In genomic region chr22:50527921-50528681, GRCh38 we compare ENCODE assay signal across 10 cellular contexts. TPM values are rescaled to one million over a fixed set of nuclear protein-coding genes. Genes with fewer than 3 reads are reported as not detected.
DNase-seq lines count a peak whose midpoint lies in the region; ATAC-seq and TF ChIP-seq lines count a peak whose summit lies in the region.
"Had no signal": no experiment of that assay in that cellular context is flagged by ENCODE, and none has a peak within 500 bp of the region (broad histone marks: within the 10 kb centered on the region; RNA-seq: fewer than 3 reads in every experiment).

No MANE protein-coding gene starts in this region.

- H3K9me3 Mint-ChIP-seq in CD14-positive monocyte (no peaks in the 10 kb centered on the region), GM23338 (peaks cover 4% of the 10 kb centered on the region; the same call in 2 of the 3 replicates), brain (peaks cover 0 to 8% (median 2%) of the 10 kb centered on the region in 5 experiments)
- H3K9me3 Mint-ChIP-seq in natural killer cell treated with Interleukin-12 subunit alpha and Interleukin-12 subunit beta and Interleukin-15 and Interleukin-18, amount 100 ng/mL, for 72 hours: no peaks in the 10 kb centered on the region

- H3K4me3 Mint-ChIP-seq in CD14-positive monocyte: peak overlapping the region; percentile 91 to 95
- H3K4me3 Mint-ChIP-seq in GM23338: peak overlapping the region; percentile 19; the same call in 2 of the 3 replicates
- peak overlapping the region; percentile 74 to 77 (median 75) for H3K4me3 Mint-ChIP-seq in brain
- H3K4me3 Mint-ChIP-seq in natural killer cell treated with Interleukin-12 subunit alpha and Interleukin-12 subunit beta and Interleukin-15 and Interleukin-18, amount 100 ng/mL, for 72 hours: peak overlapping the region; percentile 88

- H3K27me3 Mint-ChIP-seq in CD14-positive monocyte (ENCODE audit: low read depth in 3 of 3) (no peaks in the 10 kb centered on the region), GM23338 (ENCODE audit: insufficient read depth, low read depth, poor library complexity) (peaks cover 67% of the 10 kb centered on the region), brain (peaks cover 55% of the 10 kb centered on the region)
- no peaks in the 10 kb centered on the region for H3K27me3 Mint-ChIP-seq in natural killer cell treated with Interleukin-12 subunit alpha and Interleukin-12 subunit beta and Interleukin-15 and Interleukin-18, amount 100 ng/mL, for 72 hours

- peaks cover 4% of the 10 kb centered on the region for H3F3A ChIP-seq in GM23338 (replicated peaks; ENCODE audit: low read depth)

- H3K27me3 ChIP-seq in GM23338 (ENCODE audit: insufficient read depth) (peaks cover 66% of the 10 kb centered on the region), testis (no peaks in the 10 kb centered on the region)

- WGBS in testis, 2 donors: 76 to 87% methylated on average over 16 to 17 of the region's 18 CpGs

- H3K4me1 Mint-ChIP-seq in CD14-positive monocyte (peaks cover 36% of the 10 kb centered on the region), GM23338 (peaks cover 13% of the 10 kb centered on the region), brain (peaks cover 33% of the 10 kb centered on the region)
- H3K4me1 Mint-ChIP-seq in natural killer cell treated with Interleukin-12 subunit alpha and Interleukin-12 subunit beta and Interleukin-15 and Interleukin-18, amount 100 ng/mL, for 72 hours (ENCODE audit: low read depth in 2 of 2): peaks cover 35 to 40% of the 10 kb centered on the region in 2 donors

- ATAC-seq in GM23338 (no peak), HG02981 (IDR thresholded peaks at IDR 0.05; ENCODE audit: unreplicated experiment) (no peak)
- no peak for ATAC-seq in natural killer cell treated with Interleukin-12 subunit alpha and Interleukin-12 subunit beta and Interleukin-15 and Interleukin-18, amount 100 ng/mL, for 72 hours

- no peak for TF ChIP-seq POLR2A in testis (IDR thresholded peaks at IDR 0.05)

- H4K20me1 ChIP-seq in GM23338 (replicated peaks; ENCODE audit: insufficient read depth): no peaks in the 10 kb centered on the region; the same call in none of the 2 replicates

- H3K9me2 ChIP-seq in GM23338 (ENCODE audit: insufficient read depth): no peaks in the 10 kb centered on the region

- no peak for TF ChIP-seq CTCF in CD14-positive monocyte (IDR thresholded peaks at IDR 0.05)
- TF ChIP-seq CTCF in GM23338 (conservative IDR thresholded peaks at IDR 0.05; ENCODE audit: low read depth in 2 of 2): no peak
- no peak for TF ChIP-seq CTCF in brain (conservative IDR thresholded peaks at IDR 0.05)
- TF ChIP-seq CTCF in testis (IDR thresholded peaks at IDR 0.05): no peak

- H3K4me2 ChIP-seq in GM23338: no peak overlapping the region

- no peak overlapping the region for H2AFZ ChIP-seq in GM23338

- intact Hi-C loops in CD14-positive monocyte (cut with micrococcal nuclease): loop anchor here (2.0 to 5.0 kb wide), 5 partner anchors 19 to 94 kb away; partner anchors contain the start of genes CHKB (in 2 of the 2), NCAPH2 (in 2 of the 2) and SYCE3 (in 2 of the 2)
- intact Hi-C loops in testis (cut with DNase I; ENCODE audit: low total_unique reads): no loop called here

- H3K4me1 ChIP-seq in GM23338 (ENCODE audit: insufficient read depth) (peaks cover 4% of the 10 kb centered on the region; the same call in 1 of the 2 replicates), testis (peaks cover 31% of the 10 kb centered on the region)

- H3K36me3 Mint-ChIP-seq in CD14-positive monocyte: peaks cover 36 to 42% of the 10 kb centered on the region in 2 donors
- H3K36me3 Mint-ChIP-seq in GM23338 (ENCODE audit: low read depth): peaks cover 9% of the 10 kb centered on the region
- peaks cover 4% of the 10 kb centered on the region for H3K36me3 Mint-ChIP-seq in brain
- H3K36me3 Mint-ChIP-seq in natural killer cell treated with Interleukin-12 subunit alpha and Interleukin-12 subunit beta and Interleukin-15 and Interleukin-18, amount 100 ng/mL, for 72 hours: no peaks in the 10 kb centered on the region

- H3K79me2 ChIP-seq in GM23338 (replicated peaks; ENCODE audit: insufficient read depth): no peaks in the 10 kb centered on the region

- no peak overlapping the region for H3K27ac ChIP-seq in GM23338 (ENCODE audit: low read depth)
- no peak overlapping the region for H3K27ac ChIP-seq in testis

- H3K36me3 ChIP-seq in GM23338 (ENCODE audit: insufficient read depth): no peaks in the 10 kb centered on the region
- H3K36me3 ChIP-seq in testis (ENCODE audit: low read depth, missing control alignments): no peaks in the 10 kb centered on the region

- H3K27ac Mint-ChIP-seq in CD14-positive monocyte (peak overlapping the region; percentile 94 to 100 (median 97)), GM23338 (no peak overlapping the region), brain (peak overlapping the region in 4 of 5 experiments; percentile 23 to 89 (median 62))
- H3K27ac Mint-ChIP-seq in natural killer cell treated with Interleukin-12 subunit alpha and Interleukin-12 subunit beta and Interleukin-15 and Interleukin-18, amount 100 ng/mL, for 72 hours: peak overlapping the region; percentile 93 to 95

- no peaks in the 10 kb centered on the region for H3K9me3 ChIP-seq in testis

- DNase-seq in CD14-positive monocyte (ENCODE audit: low spot score) (no peak), GM23338 (ENCODE audit: low spot score) (peak; percentile 27), medulla oblongata (ENCODE audit: extremely low spot score) (no peak), SW480 (ENCODE audit: low spot score) (no peak), testis (no peak)
- no peak for DNase-seq in natural killer cell treated with Interleukin-12 subunit alpha and Interleukin-12 subunit beta and Interleukin-15 and Interleukin-18, amount 100 ng/mL, for 72 hours (ENCODE audit: low spot score)
- DNase-seq: DMS79; stimulated activated CD4-positive, alpha-beta T cell treated with anti-CD3 and anti-CD28 coated beads, Interleukin-2, amount 100 ng/mL, for 48 hours had no signal

- H3K4me3 ChIP-seq in GM23338 (no peak overlapping the region), testis (no peak overlapping the region)

RNA-seq across cellular contexts. Expression of gene TYMP, which starts 1.7 kb away (rescaled TPM):
- 100 to 1,000 TPM; 787 to 955 TPM for polyA plus RNA-seq in CD14-positive monocyte
- total RNA-seq in GM23338 (2014; rRNA removed; shearing (Covaris generic)): 0.28 and 1.2 TPM in 2 replicates
- polyA plus RNA-seq in GM23338 (2016; fragmentation: Nextera tagmentation; extraction: Ambion mirVana): 1.8 and 1.9 TPM in 2 replicates
- polyA plus RNA-seq in brain (ENCODE audit: insufficient read depth, low read depth, low replicate concordance): 3.0 TPM
- 100 to 1,000 TPM; 164 to 234 TPM for total RNA-seq in natural killer cell treated with Interleukin-12 subunit alpha and Interleukin-12 subunit beta and Interleukin-15 and Interleukin-18, amount 100 ng/mL, for 72 hours
- 10 to 100 TPM; 12.5 to 15.4 TPM for total RNA-seq in testis
- polyA plus RNA-seq in testis (ENCODE audit: insufficient read depth, low read depth, low replicate concordance): 25.9 TPM

RNA-seq across cellular contexts. Expression of gene SCO2, which starts 2.7 kb away (rescaled TPM):
- polyA plus RNA-seq in CD14-positive monocyte (10 to 100 TPM; 39.5 to 69.6 TPM), GM23338 (2016; fragmentation: Nextera tagmentation; extraction: Ambion mirVana) (1.1 and 2.6 TPM in 2 replicates), brain (ENCODE audit: insufficient read depth, low read depth, low replicate concordance) (0.80 TPM), testis (ENCODE audit: insufficient read depth, low read depth, low replicate concordance) (1.8 TPM)
- total RNA-seq in GM23338 (2014; rRNA removed; shearing (Covaris generic)): 1.6 and 4.9 TPM in 2 replicates
- total RNA-seq in natural killer cell treated with Interleukin-12 subunit alpha and Interleukin-12 subunit beta and Interleukin-15 and Interleukin-18, amount 100 ng/mL, for 72 hours: 10 to 100 TPM; 13.1 to 18.5 TPM
- 1 to 10 TPM; 4.1 to 4.8 TPM for total RNA-seq in testis

RNA-seq across cellular contexts. Expression of gene KLHDC7B, which starts 17.6 kb away (rescaled TPM):
- polyA plus RNA-seq in CD14-positive monocyte (1 to 10 TPM in 1 of 2 donors, under 1 TPM in 1; 0.88 to 4.3 TPM), GM23338 (2016; fragmentation: Nextera tagmentation; extraction: Ambion mirVana) (not detected in 2 replicates), brain (ENCODE audit: insufficient read depth, low read depth, low replicate concordance) (not detected), testis (ENCODE audit: insufficient read depth, low read depth, low replicate concordance) (0.51 TPM)
- total RNA-seq in GM23338 (2014; rRNA removed; shearing (Covaris generic)): 0.58 TPM in 1 of 2 replicates, not detected in the other
- total RNA-seq in natural killer cell treated with Interleukin-12 subunit alpha and Interleukin-12 subunit beta and Interleukin-15 and Interleukin-18, amount 100 ng/mL, for 72 hours: 10 to 100 TPM in 1 of 2 donors, 1 to 10 TPM in 1; 6.5 to 15.2 TPM
- total RNA-seq in testis: under 1 TPM; 0.24 to 0.93 TPM

RNA-seq across cellular contexts. Expression of gene NCAPH2, which starts 20.1 kb away (rescaled TPM):
- polyA plus RNA-seq in CD14-positive monocyte (10 to 100 TPM; 12.5 to 18.1 TPM), GM23338 (2016; fragmentation: Nextera tagmentation; extraction: Ambion mirVana) (52.2 and 60.7 TPM in 2 replicates), brain (ENCODE audit: insufficient read depth, low read depth, low replicate concordance) (83.9 TPM), testis (ENCODE audit: insufficient read depth, low read depth, low replicate concordance) (67.4 TPM)
- 76.1 and 77.5 TPM in 2 replicates for total RNA-seq in GM23338 (2014; rRNA removed; shearing (Covaris generic))
- total RNA-seq in natural killer cell treated with Interleukin-12 subunit alpha and Interleukin-12 subunit beta and Interleukin-15 and Interleukin-18, amount 100 ng/mL, for 72 hours: 100 to 1,000 TPM; 105 to 156 TPM
- 10 to 100 TPM; 88.5 to 89.2 TPM for total RNA-seq in testis

RNA-seq across cellular contexts. Expression of gene LMF2, which starts 20.6 kb away (rescaled TPM):
- polyA plus RNA-seq in CD14-positive monocyte: 10 to 100 TPM; 15.0 to 16.6 TPM
- 30.7 and 36.3 TPM in 2 replicates for total RNA-seq in GM23338 (2014; rRNA removed; shearing (Covaris generic))
- polyA plus RNA-seq in GM23338 (2016; fragmentation: Nextera tagmentation; extraction: Ambion mirVana): 14.6 and 15.6 TPM in 2 replicates
- polyA plus RNA-seq in brain (ENCODE audit: insufficient read depth, low read depth, low replicate concordance): 68.1 TPM
- 100 to 1,000 TPM in 1 of 2 donors, 10 to 100 TPM in 1; 97.8 to 149 TPM for total RNA-seq in natural killer cell treated with Interleukin-12 subunit alpha and Interleukin-12 subunit beta and Interleukin-15 and Interleukin-18, amount 100 ng/mL, for 72 hours
- 100 to 1,000 TPM in 1 of 2 donors, 10 to 100 TPM in 1; 95.4 to 109 TPM for total RNA-seq in testis
- 59.7 TPM for polyA plus RNA-seq in testis (ENCODE audit: insufficient read depth, low read depth, low replicate concordance)

Comparison
In these comparisons a context has a peak if more than half of its experiments do, and no peak if none do; other contexts are left out.
1. H3K4me3 Mint-ChIP-seq: peak in every context shown above with its lines; median percentile 93 in CD14-positive monocyte; 88 in natural killer cell treated with Interleukin-12 subunit alpha and Interleukin-12 subunit beta and Interleukin-15 and Interleukin-18, amount 100 ng/mL, for 72 hours; 75 in brain; 19 in GM23338.
2. RNA of gene TYMP, which starts 1.7 kb away (polyA plus RNA-seq): 787 to 955 TPM in CD14-positive monocyte; 25.9 TPM in testis (single experiment), 3.0 TPM in brain (single experiment) and 1.8 to 1.9 TPM in GM23338; every median in the first group is over 10 times any median in the second.
3. RNA of gene SCO2, which starts 2.7 kb away (polyA plus RNA-seq): 39.5 to 69.6 TPM in CD14-positive monocyte; 1.1 to 2.6 TPM in GM23338, 1.8 TPM in testis (single experiment) and 0.80 TPM in brain (single experiment); every median in the first group is over 10 times any median in the second.